In the genomic region with DNA sequence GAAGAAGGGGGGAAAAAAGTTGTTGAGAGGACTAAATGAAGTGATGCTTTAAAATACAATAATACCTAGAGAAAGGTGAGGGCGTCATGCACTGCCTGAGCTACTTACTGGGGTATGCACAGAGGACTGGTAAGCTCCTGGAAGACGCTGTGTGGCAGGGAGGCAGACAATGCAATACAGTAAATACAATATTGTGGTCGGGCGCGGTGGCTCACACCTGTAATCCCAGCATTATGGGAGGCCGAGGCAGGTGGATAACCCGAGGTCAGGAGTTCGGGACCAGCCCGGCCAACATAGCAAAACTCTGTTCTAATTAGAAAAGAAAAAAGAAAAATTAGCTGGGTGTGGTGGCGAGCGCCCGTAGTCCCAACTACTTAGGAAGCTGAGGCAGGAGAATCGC, we compare ENCODE assay signal across 9 cellular contexts. TPM values are rescaled to one million over a fixed set of nuclear protein-coding genes. Genes with fewer than 3 reads are reported as not detected.
DNase-seq lines count a peak whose midpoint lies in the region; ATAC-seq, FAIRE-seq and TF ChIP-seq lines count a peak whose summit lies in the region.
"Had no signal": no experiment of that assay in that cellular context is flagged by ENCODE, and none has a peak within 500 bp of the region (broad histone marks: within the 10 kb centered on the region; RNA-seq: fewer than 3 reads in every experiment).

No MANE protein-coding gene starts in this region.

- H3K4me2 ChIP-seq in BLaER1 treated with 17β-estradiol and CSF1 and Interleukin-3, amounts not matched to agents 10 nM and 100 nM, result peak overlapping the region; percentile 77 to 94 (median 85); a peak in 20 of 22 replicates
- H3K4me2 ChIP-seq in OCI-LY7 (ENCODE audit: low read length), result peak overlapping the region; percentile 63

- peaks cover 15% of the 10 kb centered on the region for H3K4me1 Mint-ChIP-seq in osteocyte (ENCODE audit: unreplicated experiment)

- no peaks in the 10 kb centered on the region for H3K79me2 ChIP-seq in OCI-LY7 (ENCODE audit: insufficient read depth, low read depth, low read length)

- H3K9me2 ChIP-seq in OCI-LY7 (ENCODE audit: insufficient read depth, low read length), result no peaks in the 10 kb centered on the region

- ATAC-seq in GM19395 (IDR thresholded peaks at IDR 0.05; ENCODE audit: unreplicated experiment) (no peak), GM19467 (IDR thresholded peaks at IDR 0.05; ENCODE audit: unreplicated experiment) (no peak)

- H3K9me3 ChIP-seq in BLaER1 treated with 17β-estradiol and CSF1 and Interleukin-3, amounts not matched to agents 10 nM and 100 nM (replicated peaks in 1 of 11), result 0 out of 22 replicates have a peak, but pooled peaks cover 0 to 4% (median 0%) of the 10 kb centered on the region in 11 experiments
- H3K9me3 ChIP-seq in OCI-LY7 (ENCODE audit: low read length), result no peaks in the 10 kb centered on the region
- no peaks in the 10 kb centered on the region for H3K9me3 ChIP-seq in esophagus muscularis mucosa

- H3K36me3 ChIP-seq in BLaER1 treated with 17β-estradiol and CSF1 and Interleukin-3, amounts not matched to agents 10 nM and 100 nM, result no peaks in the 10 kb centered on the region
- H3K36me3 ChIP-seq in OCI-LY7 (ENCODE audit: insufficient read depth, low read length) (no peaks in the 10 kb centered on the region), esophagus muscularis mucosa (no peaks in the 10 kb centered on the region)

- intact Hi-C loops in OCI-LY7 (cut with micrococcal nuclease; ENCODE audit: unreplicated experiment) (no loop called here), esophagus muscularis mucosa (cut with DNase I) (no loop called here)

- H3K27ac ChIP-seq in BLaER1 treated with 17β-estradiol and CSF1 and Interleukin-3, amounts not matched to agents 10 nM and 100 nM, result no peak overlapping the region
- H3K27ac ChIP-seq in OCI-LY7 (ENCODE audit: low read depth, low read length, poor library complexity, severe bottlenecking) (no peak overlapping the region), esophagus muscularis mucosa (replicated peaks in 1 of 4) (no peak overlapping the region)

- TF ChIP-seq CTCF in OCI-LY7 (conservative IDR thresholded peaks at IDR 0.05; ENCODE audit: low read length) (no peak), esophagus muscularis mucosa (IDR thresholded peaks at IDR 0.05) (no peak), osteocyte (IDR thresholded peaks at IDR 0.05) (no peak)

- H4K20me1 ChIP-seq in BLaER1 treated with 17β-estradiol and CSF1 and Interleukin-3, amounts not matched to agents 10 nM and 100 nM, result peaks cover 0 to 10% (median 0%) of the 10 kb centered on the region in 11 experiments; a peak in 2 of 22 replicates
- no peaks in the 10 kb centered on the region for H4K20me1 ChIP-seq in OCI-LY7 (ENCODE audit: insufficient read depth, low read length)

- DNase-seq in OCI-LY7 (ENCODE audit: low spot score) (no peak), esophagus muscularis mucosa (ENCODE audit: extremely low spot score) (no peak), osteocyte (ENCODE audit: extremely low spot score, unreplicated experiment) (no peak), iPS-NIHi7 (ENCODE audit: extremely low spot score) (no peak), urothelium cell line (ENCODE audit: low spot score) (no peak)

- POLR2A ChIA-PET in OCI-LY7 (lab: Charles Lee), result no interaction called here

- H2AFZ ChIP-seq in OCI-LY7 (ENCODE audit: low read length), result peak overlapping the region; percentile 92; the same call in 1 of the 2 replicates

- H3K4me1 ChIP-seq in BLaER1 treated with 17β-estradiol and CSF1 and Interleukin-3, amounts not matched to agents 10 nM and 100 nM, result peaks cover 8 to 19% (median 12%) of the 10 kb centered on the region in 10 experiments; a peak in 19 of 20 replicates
- H3K4me1 ChIP-seq in OCI-LY7 (ENCODE audit: insufficient read depth, low read length, poor library complexity, severe bottlenecking), result peaks cover 32% of the 10 kb centered on the region
- H3K4me1 ChIP-seq in esophagus muscularis mucosa, result peaks cover 12 to 25% (median 16%) of the 10 kb centered on the region in 4 donors

- no peak overlapping the region for H3K27ac Mint-ChIP-seq in osteocyte (ENCODE audit: unreplicated experiment)

- peak overlapping the region in 8 of 10 experiments; percentile 53 to 72 (median 58); a peak in 10 of 20 replicates for H3K4me3 ChIP-seq in BLaER1 treated with 17β-estradiol and CSF1 and Interleukin-3, amounts not matched to agents 10 nM and 100 nM
- H3K4me3 ChIP-seq in OCI-LY7 (ENCODE audit: low read depth, low read length, poor library complexity, severe bottlenecking) (peak overlapping the region; percentile 62), esophagus muscularis mucosa (peak overlapping the region; percentile 58 to 77 (median 66))

- WGBS in esophagus muscularis mucosa, result 83% methylated on average over 13 of the region's 13 CpGs

- H3K9me3 Mint-ChIP-seq in osteocyte (ENCODE audit: unreplicated experiment), result no peaks in the 10 kb centered on the region

- no peak for FAIRE-seq in urothelium cell line (lab: Jason Lieb, UNC)

- no peaks in the 10 kb centered on the region for H3K36me3 Mint-ChIP-seq in osteocyte (ENCODE audit: unreplicated experiment)

- CTCF ChIA-PET in OCI-LY7 (lab: Charles Lee; ENCODE audit: unreplicated experiment), result no interaction called here

- peak overlapping the region; percentile 77 for H3K4me3 Mint-ChIP-seq in osteocyte (ENCODE audit: unreplicated experiment)

- H3K27me3 ChIP-seq in BLaER1 treated with 17β-estradiol and CSF1 and Interleukin-3, amounts not matched to agents 10 nM and 100 nM, result peaks cover 33 to 47% (median 41%) of the 10 kb centered on the region in 11 experiments
- H3K27me3 ChIP-seq in esophagus muscularis mucosa, result no peaks in the 10 kb centered on the region

- no peak for TF ChIP-seq EP300 in esophagus muscularis mucosa (IDR thresholded peaks at IDR 0.05)

- H3K9ac ChIP-seq in BLaER1 treated with 17β-estradiol and CSF1 and Interleukin-3, amounts not matched to agents 10 nM and 100 nM, result no peak overlapping the region

- no peak for TF ChIP-seq POLR2A in esophagus muscularis mucosa (IDR thresholded peaks at IDR 0.05; ENCODE audit: low read depth)

- peaks cover 13% of the 10 kb centered on the region for H3K27me3 Mint-ChIP-seq in osteocyte (ENCODE audit: unreplicated experiment)

- no TSS peak for BruUV-seq in OCI-LY7 (replicated peaks; lab: Mats Ljungman, UMichigan)

RNA-seq across cellular contexts. Expression of gene SYTL2, which starts 0.7 kb away (rescaled TPM):
- 1.6 and 2.6 TPM in 2 replicates for total RNA-seq in OCI-LY7 (2014; rRNA removed; shearing (Covaris generic))
- total RNA-seq in OCI-LY7 (2022), result 5.1 and 7.3 TPM in 2 replicates
- 10 to 100 TPM in 2 of 4 donors, 1 to 10 TPM in 2; 7.1 to 10.4 (median 8.8) TPM for total RNA-seq in esophagus muscularis mucosa
- total RNA-seq in osteocyte, result 4.0 and 5.1 TPM in 2 replicates

RNA-seq across cellular contexts. Expression of gene CCDC83, which starts 43.6 kb away (rescaled TPM):
- total RNA-seq in OCI-LY7 (2014; rRNA removed; shearing (Covaris generic)), result not detected in 2 replicates
- total RNA-seq in OCI-LY7 (2022), result not detected in 2 replicates
- not detected for total RNA-seq in esophagus muscularis mucosa
- total RNA-seq in osteocyte, result not detected in 2 replicates
- total RNA-seq: esophagus mucosa had no signal
